8 cellular contexts compared by ENCODE assay signal in the genomic region with DNA sequence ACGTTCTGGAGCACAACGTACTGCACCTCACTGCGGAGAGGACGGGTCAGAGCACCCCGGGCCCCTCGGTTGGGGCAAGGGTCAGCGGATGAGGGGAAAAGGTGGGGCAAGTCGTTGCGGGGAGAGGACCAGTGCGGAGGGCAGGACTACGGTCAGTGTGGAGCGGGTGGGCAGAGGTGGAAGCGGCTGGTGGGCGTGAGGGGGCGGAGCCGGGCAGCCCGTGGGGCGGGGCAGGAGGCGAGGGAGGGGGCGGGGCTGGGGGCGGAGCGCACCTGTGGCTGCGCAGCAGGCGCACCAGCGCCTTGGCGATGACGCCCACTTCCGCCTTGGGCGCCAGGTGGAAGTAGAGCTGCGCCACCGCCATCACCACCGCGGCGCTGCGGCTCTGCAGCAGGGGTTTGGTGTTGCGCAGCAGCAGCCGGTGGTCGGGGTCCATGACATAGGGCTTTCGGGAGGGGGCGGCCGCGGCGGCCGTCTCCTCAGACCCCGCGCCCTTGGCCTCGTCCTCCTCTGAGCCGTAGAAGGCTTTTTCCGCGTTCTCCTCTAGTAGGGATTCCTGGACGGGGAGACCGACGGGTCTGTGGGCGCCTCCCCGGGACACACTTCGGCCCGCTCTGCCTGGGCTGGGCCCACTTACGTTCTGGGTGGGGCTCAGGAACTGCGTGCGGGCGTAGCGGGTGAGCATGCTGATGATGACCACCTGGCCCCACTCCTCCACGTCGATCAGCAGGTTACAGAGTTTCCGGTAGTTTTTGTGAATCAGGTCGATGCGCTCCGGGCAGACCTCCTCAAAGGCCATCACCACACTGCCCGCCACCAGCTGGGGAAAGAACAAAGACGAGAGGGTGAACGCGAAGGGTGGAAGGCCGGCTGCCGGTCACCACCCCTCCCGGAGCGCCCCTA. TPM values are rescaled to one million over a fixed set of nuclear protein-coding genes. Genes with fewer than 3 reads are reported as not detected.
DNase-seq lines count a peak whose midpoint lies in the region; ATAC-seq and TF ChIP-seq lines count a peak whose summit lies in the region.

No MANE protein-coding gene starts in this region.

- H3K27me3 Mint-ChIP-seq in chondrocyte (ENCODE audit: low read depth): peaks cover 52% of the 10 kb centered on the region

- H3K9me3 Mint-ChIP-seq in chondrocyte (ENCODE audit: low read depth): no peaks in the 10 kb centered on the region

- peaks cover 3% of the 10 kb centered on the region for H3K36me3 Mint-ChIP-seq in chondrocyte (ENCODE audit: low read depth)

- peak; percentile 83 for ATAC-seq in GM18519 (IDR thresholded peaks at IDR 0.05; ENCODE audit: low FRiP score, unreplicated experiment)
- peak; percentile 88 for ATAC-seq in HG02973 (IDR thresholded peaks at IDR 0.05; ENCODE audit: unreplicated experiment)

- H3K4me3 Mint-ChIP-seq in chondrocyte (ENCODE audit: unreplicated experiment): no peak overlapping the region

- H3K4me1 Mint-ChIP-seq in chondrocyte (ENCODE audit: low read depth): peaks cover 3% of the 10 kb centered on the region

- no peak overlapping the region for H3K27ac Mint-ChIP-seq in chondrocyte (ENCODE audit: unreplicated experiment)

- DNase-seq in NOMO-1 treated with DMSO at 0.1 percent for 48 hours (lab: John Stamatoyannopoulos, UW; ENCODE audit: unreplicated experiment): peak; percentile 5
- peak; percentile 77 for DNase-seq in activated naive CD4-positive, alpha-beta T cell treated with Interleukin-2 at 50 U/mL for 16 hours
- peak; percentile 95 for DNase-seq in left kidney (ENCODE audit: low read depth, low spot score)
- peak; percentile 33 for DNase-seq in stimulated activated CD8-positive, alpha-beta memory T cell treated with anti-CD3 and anti-CD28 coated beads, Interleukin-12 subunit alpha, Interleukin-12 subunit beta, amount 100 ng/mL, for 24 hours (ENCODE audit: extremely low read depth)
- no peak for DNase-seq in HuH-7 (ENCODE audit: low spot score)
- DNase-seq in chondrocyte (ENCODE audit: low spot score): no peak

- TF ChIP-seq CTCF in chondrocyte (IDR thresholded peaks at IDR 0.05): no peak

RNA-seq across cellular contexts. Expression of gene AP3B2, which starts 29.2 kb away (rescaled TPM):
- 0.80 to 0.97 TPM in 2 of 3 replicates, not detected in the other for total RNA-seq in chondrocyte

RNA-seq across cellular contexts. Expression of gene CPEB1, which starts 33.3 kb away (rescaled TPM):
- total RNA-seq in chondrocyte: 0.17 to 2.7 TPM (median 2.2 TPM) in 3 replicates

Comparison
In these comparisons a context has a peak if more than half of its experiments do, and no peak if none do; other contexts are left out.
1. DNase-seq: peak in NOMO-1 treated with DMSO at 0.1 percent for 48 hours (single experiment), activated naive CD4-positive, alpha-beta T cell treated with Interleukin-2 at 50 U/mL for 16 hours (single experiment), left kidney (single experiment) and stimulated activated CD8-positive, alpha-beta memory T cell treated with anti-CD3 and anti-CD28 coated beads, Interleukin-12 subunit alpha, Interleukin-12 subunit beta, amount 100 ng/mL, for 24 hours (single experiment); none in HuH-7 (single experiment) and chondrocyte (single experiment).